ENCODE assay signal across 23 cellular contexts in genomic region chr15:64782751-64783150, GRCh38. TPM values are rescaled to one million over a fixed set of nuclear protein-coding genes. Genes with fewer than 3 reads are reported as not detected.
"Had no signal": no experiment of that assay in that cellular context is flagged by ENCODE, and none has a peak within 500 bp of the region (broad histone marks: within the 10 kb centered on the region; RNA-seq: fewer than 3 reads in every experiment).

No MANE protein-coding gene starts in this region.

- H3K4me3 Mint-ChIP-seq: activated CD4-positive, alpha-beta memory T cell treated with anti-CD3 and anti-CD28 coated beads for 36 hours; activated CD4-positive, alpha-beta T cell treated with anti-CD3 and anti-CD28 coated beads for 36 hours; activated naive CD8-positive, alpha-beta T cell treated with anti-CD3 and anti-CD28 coated beads, Interleukin-2, amount 10 ng/mL, durations not matched to agents 7 days and 5 days; mesothelial cell of epicardium had no signal

- H3K27ac ChIP-seq: body of pancreas, gastrocnemius medialis, tibial artery, WERI-Rb-1 had no signal

- DNase-seq: activated CD4-positive, alpha-beta T cell treated with anti-CD3 and anti-CD28 coated beads for 36 hours; activated naive CD4-positive, alpha-beta T cell treated with Interleukin-2 at 50 U/mL for 16 hours; activated naive CD8-positive, alpha-beta T cell treated with anti-CD3 and anti-CD28 coated beads, Interleukin-2, amount 10 ng/mL, durations not matched to agents 7 days and 5 days; activated T-cell treated with anti-CD3 and anti-CD28 coated beads, Interleukin-2, amount 50 U/mL, for 1 hour; body of pancreas; caudate nucleus; gastrocnemius medialis; head of caudate nucleus; left cardiac atrium; occipital lobe; retina; stimulated activated naive CD4-positive, alpha-beta T cell; tibial artery; WERI-Rb-1 had no signal

- H3K4me3 ChIP-seq: body of pancreas, gastrocnemius medialis, lung, tibial artery had no signal

- H3K27me3 Mint-ChIP-seq: activated CD4-positive, alpha-beta T cell treated with anti-CD3 and anti-CD28 coated beads for 36 hours had no signal

- H3K4me1 Mint-ChIP-seq: mesothelial cell of epicardium had no signal

- H3K27me3 ChIP-seq: body of pancreas, gastrocnemius medialis, tibial artery had no signal

- H3K36me3 ChIP-seq: gastrocnemius medialis, tibial artery, WERI-Rb-1 had no signal

- H3K36me3 Mint-ChIP-seq: activated CD4-positive, alpha-beta memory T cell treated with anti-CD3 and anti-CD28 coated beads for 36 hours; activated naive CD8-positive, alpha-beta T cell treated with anti-CD3 and anti-CD28 coated beads, Interleukin-2, amount 10 ng/mL, durations not matched to agents 7 days and 5 days; mesothelial cell of epicardium had no signal

- ATAC-seq: activated CD4-positive, alpha-beta T cell treated with anti-CD3 and anti-CD28 coated beads for 36 hours; body of pancreas; esophagus mucosa; gastrocnemius medialis had no signal

- H3K9me3 Mint-ChIP-seq: activated CD4-positive, alpha-beta memory T cell treated with anti-CD3 and anti-CD28 coated beads for 36 hours; activated naive CD8-positive, alpha-beta T cell treated with anti-CD3 and anti-CD28 coated beads, Interleukin-2, amount 10 ng/mL, durations not matched to agents 7 days and 5 days; activated T-helper 2 cell treated with anti-CD3 and anti-CD28 coated beads, Interferon-gamma antibody, Interleukin-2, Interleukin-4, amounts not matched to agents 10 μg/mL and 5 μg/mL and 100 μg/mL, durations not matched to agents 14 hours and 24 hours and 36 hours; mesothelial cell of epicardium had no signal

- H3K9me3 ChIP-seq: body of pancreas, gastrocnemius medialis, tibial artery had no signal

- FAIRE-seq: colon, islet of Langerhans had no signal

- H3K4me1 ChIP-seq: gastrocnemius medialis, tibial artery had no signal

- H3K27ac Mint-ChIP-seq: activated CD4-positive, alpha-beta memory T cell treated with anti-CD3 and anti-CD28 coated beads for 36 hours; activated CD4-positive, alpha-beta T cell treated with anti-CD3 and anti-CD28 coated beads for 36 hours; activated naive CD8-positive, alpha-beta T cell treated with anti-CD3 and anti-CD28 coated beads, Interleukin-2, amount 10 ng/mL, durations not matched to agents 7 days and 5 days; activated T-helper 2 cell treated with anti-CD3 and anti-CD28 coated beads, Interferon-gamma antibody, Interleukin-2, Interleukin-4, amounts not matched to agents 10 μg/mL and 5 μg/mL and 100 μg/mL, durations not matched to agents 14 hours and 24 hours and 36 hours; mesothelial cell of epicardium had no signal

RNA-seq across cellular contexts. Expression of gene RBPMS2, which starts 7.4 kb away (rescaled TPM):
- total RNA-seq: activated CD4-positive, alpha-beta T cell treated with anti-CD3 and anti-CD28 coated beads for 36 hours; activated naive CD8-positive, alpha-beta T cell treated with anti-CD3 and anti-CD28 coated beads, Interleukin-2, amount 10 ng/mL, durations not matched to agents 7 days and 5 days; occipital lobe; T-helper 2 cell treated with Interferon-gamma antibody and Interleukin-4, amounts not matched to agents 100 ng/mL and 5 ng/mL, for 36 hours had no signal
- polyA plus RNA-seq: neural cell had no signal

RNA-seq across cellular contexts. Expression of gene PIF1, which starts 42.7 kb away (rescaled TPM):
- total RNA-seq: body of pancreas had no signal
